In the genomic region with DNA sequence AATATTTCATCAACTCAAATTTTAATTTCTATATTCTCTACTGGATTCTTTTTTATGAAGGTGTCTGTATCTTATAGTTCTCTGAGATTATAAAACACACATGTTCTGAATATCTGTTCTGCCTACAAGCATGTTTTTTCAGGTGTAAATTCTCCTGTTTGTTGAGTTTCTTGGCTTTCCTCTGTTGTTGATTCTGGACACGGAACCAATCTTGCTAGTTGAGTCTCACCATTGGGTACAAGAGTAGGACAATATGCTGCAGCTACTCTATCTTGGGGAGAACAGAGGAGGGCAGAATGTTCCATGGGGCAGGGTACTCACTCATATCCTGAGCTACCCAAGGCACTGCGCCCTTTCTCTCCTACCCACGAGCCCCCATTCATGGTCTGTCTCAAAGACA, we compare ENCODE assay signal across 20 cellular contexts.
DNase-seq lines count a peak whose midpoint lies in the region; ATAC-seq and TF ChIP-seq lines count a peak whose summit lies in the region.
"Had no signal": no experiment of that assay in that cellular context is flagged by ENCODE, and none has a peak within 500 bp of the region (broad histone marks: within the 10 kb centered on the region; RNA-seq: fewer than 3 reads in every experiment).

No MANE protein-coding gene starts in this region.

- H3K79me2 ChIP-seq in ACC112 (ENCODE audit: control insufficient read depth, insufficient read depth, low read length, unreplicated experiment), result no peaks in the 10 kb centered on the region

- H3K9me3 ChIP-seq in mesenchymal stem cell (ENCODE audit: control insufficient read depth, low read length), result no peaks in the 10 kb centered on the region
- H3K9me3 ChIP-seq: BLaER1 had no signal

- peak overlapping the region; percentile 99 for H2AK5ac ChIP-seq in mesenchymal stem cell (ENCODE audit: low read length, severe bottlenecking)

- H3K4me2 ChIP-seq in mesenchymal stem cell (ENCODE audit: low read length, poor library complexity, severe bottlenecking), result no peak overlapping the region
- H3K4me2 ChIP-seq: BLaER1, GM23338 had no signal

- H3K14ac ChIP-seq in mesenchymal stem cell (ENCODE audit: low read length in 2 of 2), result no peak overlapping the region

- no peak overlapping the region for H2BK5ac ChIP-seq in mesenchymal stem cell (ENCODE audit: low read depth, low read length, poor library complexity, severe bottlenecking)

- H3K9ac ChIP-seq in mesenchymal stem cell (ENCODE audit: low read length), result no peak overlapping the region
- H3K9ac ChIP-seq: BLaER1 had no signal

- no peak overlapping the region for H4K8ac ChIP-seq in mesenchymal stem cell (ENCODE audit: low read length)

- H4K91ac ChIP-seq in mesenchymal stem cell (ENCODE audit: low read length), result peak overlapping the region; percentile 39

- DNase-seq in mesenchymal stem cell (no peak), DMS153 treated with DMSO at 0.1 percent for 48 hours (lab: John Stamatoyannopoulos, UW; ENCODE audit: unreplicated experiment) (no peak), NCI-H1092 (lab: John Stamatoyannopoulos, UW) (no peak), NCI-H510A (lab: John Stamatoyannopoulos, UW) (no peak)
- no peak for DNase-seq in stimulated activated naive CD8-positive, alpha-beta T cell treated with anti-CD3 and anti-CD28 coated beads, Interleukin-15, Interleukin-2, amounts not matched to agents 100 U/mL and 50 U/mL, for 24 hours
- DNase-seq: 8988T; Calu3; CD4-positive, alpha-beta T cell; COR-L47; DMS153; DMS79; EL; GDM1; H9 had no signal

- no peak overlapping the region for H3K18ac ChIP-seq in mesenchymal stem cell (ENCODE audit: low read depth in 1 of 2, low read length in 2 of 2)

- no peak overlapping the region for H3K4me3 ChIP-seq in ACC112 (ENCODE audit: low read depth, low read length)
- H3K4me3 ChIP-seq in mesenchymal stem cell (ENCODE audit: insufficient read depth in 1 of 2, low read depth in 1 of 2, low read length in 2 of 2), result no peak overlapping the region
- H3K4me3 ChIP-seq: BLaER1, GM12878, GM23338 had no signal

- no peak overlapping the region for H2BK15ac ChIP-seq in mesenchymal stem cell (ENCODE audit: low read depth, poor library complexity, severe bottlenecking)

- no peak overlapping the region for H3K23ac ChIP-seq in mesenchymal stem cell (ENCODE audit: low read length in 2 of 2)

- H2AFZ ChIP-seq in ACC112 (ENCODE audit: low read length, unreplicated experiment), result no peak overlapping the region
- H2AFZ ChIP-seq in mesenchymal stem cell (ENCODE audit: low read depth, low read length), result no peak overlapping the region
- H2AFZ ChIP-seq: GM23338 had no signal

- no peaks in the 10 kb centered on the region for H3K79me1 ChIP-seq in mesenchymal stem cell (replicated peaks; ENCODE audit: low read length, poor library complexity, severe bottlenecking)

- H3K4ac ChIP-seq in mesenchymal stem cell (ENCODE audit: low read depth in 1 of 2, low read length in 2 of 2), result no peak overlapping the region

- 92% methylated on average over 3 of the region's 3 CpGs for WGBS in mesenchymal stem cell

- H3K27me3 ChIP-seq in ACC112 (ENCODE audit: insufficient read depth, low read length), result no peaks in the 10 kb centered on the region
- peaks cover 0 to 4% of the 10 kb centered on the region in 2 experiments for H3K27me3 ChIP-seq in mesenchymal stem cell (ENCODE audit: control insufficient read depth in 1 of 2, insufficient read depth in 1 of 2, low read length in 2 of 2)
- H3K27me3 ChIP-seq: BLaER1 had no signal

- ATAC-seq in stimulated activated naive CD8-positive, alpha-beta T cell treated with anti-CD3 and anti-CD28 coated beads, Interleukin-15, Interleukin-2, amounts not matched to agents 100 U/mL and 50 U/mL, for 24 hours, result no peak
- ATAC-seq: GM12878, GM23338, HCT116 had no signal

- H2BK120ac ChIP-seq in mesenchymal stem cell (ENCODE audit: low read depth, low read length), result no peak overlapping the region

- H3K27ac ChIP-seq in ACC112 (ENCODE audit: low read depth, low read length), result 0 out of 2 replicates have a peak overlapping the region, but pooled peaks have one; percentile 5
- peak overlapping the region; percentile 90 for H3K27ac ChIP-seq in VCaP
- H3K27ac ChIP-seq in mesenchymal stem cell (ENCODE audit: low read length, poor library complexity, severe bottlenecking), result no peak overlapping the region
- H3K27ac ChIP-seq: BLaER1 had no signal

- H3K4me1 ChIP-seq in ACC112 (ENCODE audit: control insufficient read depth, insufficient read depth, low read length, unreplicated experiment), result peaks cover 63% of the 10 kb centered on the region
- H3K4me1 ChIP-seq in mesenchymal stem cell (ENCODE audit: control insufficient read depth, insufficient read depth, low read depth, low read length), result peaks cover 7% of the 10 kb centered on the region

- TF ChIP-seq CTCF in VCaP (conservative IDR thresholded peaks at IDR 0.05), result no peak

- peak overlapping the region in 1 of 2 experiments; percentile 15 for H2BK12ac ChIP-seq in mesenchymal stem cell (ENCODE audit: low read length in 2 of 2)

- no peaks in the 10 kb centered on the region for H3K36me3 ChIP-seq in ACC112 (ENCODE audit: insufficient read depth, low read length)
- no peaks in the 10 kb centered on the region for H3K36me3 ChIP-seq in mesenchymal stem cell (ENCODE audit: control insufficient read depth in 1 of 2, insufficient read depth in 2 of 2, low read depth in 1 of 2, low read length in 2 of 2)
- H3K36me3 ChIP-seq: BLaER1 had no signal
